Comparison of ENCODE assay signal across 9 cellular contexts in genomic region chr7:74480861-74481417, GRCh38. TPM values are rescaled to one million over a fixed set of nuclear protein-coding genes. Genes with fewer than 3 reads are reported as not detected.
DNase-seq lines count a peak whose midpoint lies in the region; ATAC-seq and TF ChIP-seq lines count a peak whose summit lies in the region.
"Had no signal": no experiment of that assay in that cellular context is flagged by ENCODE, and none has a peak within 500 bp of the region (broad histone marks: within the 10 kb centered on the region; RNA-seq: fewer than 3 reads in every experiment).

No MANE protein-coding gene starts in this region.

- peak overlapping the region; percentile 93 for H3K9ac ChIP-seq in adipocyte (ENCODE audit: low read length)

- H3K9me3 ChIP-seq in adipocyte (ENCODE audit: control insufficient read depth, low read length) (no peaks in the 10 kb centered on the region), left ventricle myocardium inferior (replicated peaks) (no peaks in the 10 kb centered on the region), gastrocnemius medialis (no peaks in the 10 kb centered on the region)

- H3K4me3 ChIP-seq in adipocyte (ENCODE audit: low read length): peak overlapping the region; percentile 86
- H3K4me3 ChIP-seq in left ventricle myocardium inferior: peak overlapping the region; percentile 68
- peak overlapping the region; percentile 41 to 54 (median 49) for H3K4me3 ChIP-seq in gastrocnemius medialis

- in situ Hi-C loops in gastrocnemius medialis (cut with MboI; ENCODE audit: low sequenced_read_pairs in 4 of 4): loop anchor here in 1 of 4 donors (5.0 kb wide), 1 partner anchor 34 kb away; no protein-coding TSS in a partner anchor

- no peak overlapping the region for H3K4me3 Mint-ChIP-seq in activated T-helper 1 cell treated with anti-CD3 and anti-CD28 coated beads, Interleukin-12 subunit alpha, Interleukin-12 subunit beta, Interleukin-2, Interleukin-4 antibody, amounts not matched to agents 30 ng/mL and 10 ng/mL and 1 ng/mL, durations not matched to agents 14 hours and 24 hours and 36 hours
- H3K4me3 Mint-ChIP-seq: activated B cell treated with CpG ODN at 0.5 μM for 24 hours had no signal

- H3K4me1 Mint-ChIP-seq in activated T-helper 1 cell treated with anti-CD3 and anti-CD28 coated beads, Interleukin-12 subunit alpha, Interleukin-12 subunit beta, Interleukin-2, Interleukin-4 antibody, amounts not matched to agents 30 ng/mL and 10 ng/mL and 1 ng/mL, durations not matched to agents 14 hours and 24 hours and 36 hours (ENCODE audit: low read depth): no peaks in the 10 kb centered on the region

- no peak overlapping the region for H3K27ac Mint-ChIP-seq in activated T-helper 1 cell treated with anti-CD3 and anti-CD28 coated beads, Interleukin-12 subunit alpha, Interleukin-12 subunit beta, Interleukin-2, Interleukin-4 antibody, amounts not matched to agents 30 ng/mL and 10 ng/mL and 1 ng/mL, durations not matched to agents 14 hours and 24 hours and 36 hours
- H3K27ac Mint-ChIP-seq: activated B cell treated with CpG ODN at 0.5 μM for 24 hours had no signal

- intact Hi-C loops in left ventricle myocardium inferior (cut with micrococcal nuclease): no loop called here
- intact Hi-C loops in gastrocnemius medialis (cut with DNase I; ENCODE audit: low total_unique reads): loop anchor here (1.0 to 10.0 kb wide), 3 partner anchors 50 to 1484 kb away; partner anchors contain the start of gene GTF2I
- intact Hi-C loops in activated T-helper 1 cell treated with anti-CD3 and anti-CD28 coated beads, Interleukin-12 subunit alpha, Interleukin-12 subunit beta, Interleukin-2, Interleukin-4 antibody, amounts not matched to agents 30 ng/mL and 10 ng/mL and 1 ng/mL, durations not matched to agents 14 hours and 24 hours and 36 hours (cut with micrococcal nuclease): no loop called here

- no peaks in the 10 kb centered on the region for H3K27me3 Mint-ChIP-seq in activated T-helper 1 cell treated with anti-CD3 and anti-CD28 coated beads, Interleukin-12 subunit alpha, Interleukin-12 subunit beta, Interleukin-2, Interleukin-4 antibody, amounts not matched to agents 30 ng/mL and 10 ng/mL and 1 ng/mL, durations not matched to agents 14 hours and 24 hours and 36 hours (ENCODE audit: insufficient read depth)

- H3K27me3 ChIP-seq in adipocyte (replicated peaks; ENCODE audit: control insufficient read depth, insufficient read depth, low read length): no peaks in the 10 kb centered on the region
- H3K27me3 ChIP-seq in left ventricle myocardium inferior (ENCODE audit: low read depth): no peaks in the 10 kb centered on the region
- H3K27me3 ChIP-seq in gastrocnemius medialis: no peaks in the 10 kb centered on the region

- peak in 1 of 2 donors; percentile 2 for ATAC-seq in gastrocnemius medialis
- ATAC-seq in HG02763 (IDR thresholded peaks at IDR 0.05; ENCODE audit: unreplicated experiment): no peak
- no peak for ATAC-seq in HG03045 (IDR thresholded peaks at IDR 0.05; ENCODE audit: unreplicated experiment)
- ATAC-seq in GM21619 (IDR thresholded peaks at IDR 0.05; ENCODE audit: unreplicated experiment): no peak

- H3K4me1 ChIP-seq in adipocyte (ENCODE audit: control insufficient read depth, insufficient read depth, low read length) (peaks cover 58% of the 10 kb centered on the region), left ventricle myocardium inferior (peaks cover 81% of the 10 kb centered on the region), gastrocnemius medialis (peaks cover 85% of the 10 kb centered on the region in 2 donors)

- TF ChIP-seq CTCF in left ventricle myocardium inferior (IDR thresholded peaks at IDR 0.05; ENCODE audit: borderline replicate concordance) (no peak), gastrocnemius medialis (IDR thresholded peaks at IDR 0.05 in 4 of 5, conservative IDR thresholded peaks at IDR 0.05 in 1 of 5) (no peak)

- peak overlapping the region; percentile 98 for H3K27ac ChIP-seq in left ventricle myocardium inferior (replicated peaks)
- H3K27ac ChIP-seq in gastrocnemius medialis: peak overlapping the region; percentile 93 to 100 (median 100)

- H3K36me3 ChIP-seq in adipocyte (ENCODE audit: control insufficient read depth, insufficient read depth, low read length, severe bottlenecking) (no peaks in the 10 kb centered on the region), left ventricle myocardium inferior (no peaks in the 10 kb centered on the region), gastrocnemius medialis (no peaks in the 10 kb centered on the region)

- DNase-seq in GM03348 (ENCODE audit: low spot score) (peak; percentile 80), adipocyte (ENCODE audit: low read depth) (peak; percentile 76), left ventricle myocardium inferior (peak; percentile 49), gastrocnemius medialis (peak in 1 of 2 donors; percentile 65)
- DNase-seq in activated T-helper 1 cell treated with anti-CD3 and anti-CD28 coated beads, Interleukin-12 subunit alpha, Interleukin-12 subunit beta, Interleukin-2, Interleukin-4 antibody, amounts not matched to agents 30 ng/mL and 10 ng/mL and 1 ng/mL, durations not matched to agents 14 hours and 24 hours and 36 hours (ENCODE audit: low spot score): no peak

- H3K36me3 Mint-ChIP-seq in activated T-helper 1 cell treated with anti-CD3 and anti-CD28 coated beads, Interleukin-12 subunit alpha, Interleukin-12 subunit beta, Interleukin-2, Interleukin-4 antibody, amounts not matched to agents 30 ng/mL and 10 ng/mL and 1 ng/mL, durations not matched to agents 14 hours and 24 hours and 36 hours (ENCODE audit: low read depth): no peaks in the 10 kb centered on the region

- no peaks in the 10 kb centered on the region for H3K9me3 Mint-ChIP-seq in activated T-helper 1 cell treated with anti-CD3 and anti-CD28 coated beads, Interleukin-12 subunit alpha, Interleukin-12 subunit beta, Interleukin-2, Interleukin-4 antibody, amounts not matched to agents 30 ng/mL and 10 ng/mL and 1 ng/mL, durations not matched to agents 14 hours and 24 hours and 36 hours
- H3K9me3 Mint-ChIP-seq: activated B cell treated with CpG ODN at 0.5 μM for 24 hours had no signal

- no peak for TF ChIP-seq POLR2A in gastrocnemius medialis (IDR thresholded peaks at IDR 0.05)

RNA-seq across cellular contexts. Expression of gene GTF2IRD1, which starts 27.2 kb away (rescaled TPM):
- total RNA-seq in left ventricle myocardium inferior (15.8 TPM), gastrocnemius medialis (100 to 1,000 TPM in 1 of 4 donors, 10 to 100 TPM in 3; 42.9 to 109 (median 77.0) TPM)
- 0.96 and 1.6 TPM in 2 replicates for total RNA-seq in activated T-helper 1 cell treated with anti-CD3 and anti-CD28 coated beads, Interleukin-12 subunit alpha, Interleukin-12 subunit beta, Interleukin-2, Interleukin-4 antibody, amounts not matched to agents 30 ng/mL and 10 ng/mL and 1 ng/mL, durations not matched to agents 14 hours and 24 hours and 36 hours
